25 cellular contexts compared by ENCODE assay signal in the genomic region with DNA sequence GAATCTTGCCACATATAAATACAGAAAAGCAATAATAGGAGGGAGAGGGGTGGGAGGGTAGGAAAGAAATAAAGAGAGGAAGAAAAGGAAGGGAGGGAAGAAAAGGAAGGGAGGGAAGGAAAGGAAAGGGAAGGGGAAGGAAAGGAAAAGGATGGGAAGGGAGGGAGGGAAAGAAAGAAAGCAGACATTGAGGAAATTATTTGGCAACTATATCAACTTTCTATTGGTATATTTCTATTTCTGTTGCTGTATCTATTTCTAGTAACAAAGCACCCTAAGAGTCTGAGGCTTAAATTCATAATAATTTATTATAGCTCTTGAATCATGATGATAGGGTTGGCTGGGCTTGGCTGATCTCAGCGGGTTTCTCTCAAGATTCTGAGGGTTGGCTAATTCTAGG.
"Had no signal": no experiment of that assay in that cellular context is flagged by ENCODE, and none has a peak within 500 bp of the region (broad histone marks: within the 10 kb centered on the region; RNA-seq: fewer than 3 reads in every experiment).

No MANE protein-coding gene starts in this region.

- H3K27me3 ChIP-seq: colonic mucosa, esophagus squamous epithelium, gastrocnemius medialis, heart right ventricle, left lung had no signal

- H3K27ac ChIP-seq: colonic mucosa, epithelial cell of prostate, esophagus squamous epithelium, gastrocnemius medialis, heart right ventricle, left lung, lower lobe of right lung had no signal

- FAIRE-seq: islet of Langerhans, keratinocyte had no signal

- H3K4me1 Mint-ChIP-seq: endodermal cell, mesothelial cell of epicardium had no signal

- H3K4me3 Mint-ChIP-seq: dendritic cell treated with granulocyte-macrophage colony-stimulating factor and Interleukin-4, amounts not matched to agents 40 ng/mL and 50 ng/mL, for 4 days; effector memory CD8-positive, alpha-beta T cell; endodermal cell; mesothelial cell of epicardium had no signal

- H3K36me3 Mint-ChIP-seq: mesothelial cell of epicardium had no signal

- ATAC-seq: effector memory CD8-positive, alpha-beta T cell; esophagus mucosa; gastrocnemius medialis; heart right ventricle; left cardiac atrium; left lung; left ventricle myocardium superior; lower lobe of right lung; mucosa of descending colon had no signal

- H3K36me3 ChIP-seq: colonic mucosa, esophagus squamous epithelium, gastrocnemius medialis, heart right ventricle, left lung, lower lobe of right lung had no signal

- H3K4me3 ChIP-seq: colonic mucosa, esophagus squamous epithelium, gastrocnemius medialis, heart right ventricle, left lung, lower lobe of right lung, mucosa of descending colon had no signal

- H3K27ac Mint-ChIP-seq: dendritic cell treated with granulocyte-macrophage colony-stimulating factor and Interleukin-4, amounts not matched to agents 40 ng/mL and 50 ng/mL, for 4 days; effector memory CD8-positive, alpha-beta T cell; endodermal cell; mesothelial cell of epicardium had no signal

- H3K9me3 Mint-ChIP-seq: endodermal cell had no signal

- H3K27me3 Mint-ChIP-seq: dendritic cell treated with granulocyte-macrophage colony-stimulating factor and Interleukin-4, amounts not matched to agents 40 ng/mL and 50 ng/mL, for 4 days; effector memory CD8-positive, alpha-beta T cell had no signal

- H3K4me1 ChIP-seq: colonic mucosa, esophagus squamous epithelium, gastrocnemius medialis, heart right ventricle, left lung, lower lobe of right lung had no signal

- DNase-seq: colonic mucosa; cortex of kidney; effector CD8-positive, alpha-beta T cell; effector memory CD8-positive, alpha-beta T cell; endodermal cell; erythroblast; esophagus squamous epithelium; foreskin fibroblast; foreskin melanocyte; gastrocnemius medialis; glutamatergic neuron; head of caudate nucleus; heart right ventricle; hippocampal formation; left cardiac atrium; left lung; left ventricle myocardium superior; lower lobe of right lung; mucosa of descending colon had no signal

- H3K9me3 ChIP-seq: colonic mucosa, gastrocnemius medialis, left lung, lower lobe of right lung had no signal
